ENCODE assay signal across 9 cellular contexts in genomic region chr16:67391424-67392300, GRCh38. TPM values are rescaled to one million over a fixed set of nuclear protein-coding genes. Genes with fewer than 3 reads are reported as not detected.
DNase-seq lines count a peak whose midpoint lies in the region; ATAC-seq, FAIRE-seq and TF ChIP-seq lines count a peak whose summit lies in the region.
"Had no signal": no experiment of that assay in that cellular context is flagged by ENCODE, and none has a peak within 500 bp of the region (broad histone marks: within the 10 kb centered on the region; RNA-seq: fewer than 3 reads in every experiment).

No MANE protein-coding gene starts in this region.

- intact Hi-C loops in head of caudate nucleus (cut with DNase I) = no loop called here
- intact Hi-C loops in pancreas (cut with DNase I) = no loop called here

- no peaks in the 10 kb centered on the region for H3K9me3 Mint-ChIP-seq in endodermal cell

- H3K36me3 ChIP-seq in pancreas (no peaks in the 10 kb centered on the region), endodermal cell (ENCODE audit: control insufficient read depth, insufficient read depth, low read length) (no peaks in the 10 kb centered on the region)

- ATAC-seq in pancreas (no peak), GM21526 (IDR thresholded peaks at IDR 0.05; ENCODE audit: low FRiP score, unreplicated experiment) (no peak), GM21529 (IDR thresholded peaks at IDR 0.05; ENCODE audit: unreplicated experiment) (no peak)

- WGBS in pancreas, 2 donors = 77 to 79% methylated on average over 14 to 15 of the region's 15 CpGs
- 85 to 91% methylated on average over 11 to 15 of the region's 15 CpGs for WGBS in endodermal cell (ENCODE audit: insufficient coverage in 1 of 2, insufficient read length in 1 of 2), 2 experiments

- no peak overlapping the region for H3K4me3 Mint-ChIP-seq in endodermal cell

- no peak for TF ChIP-seq CTCF in GM10248 (IDR thresholded peaks at IDR 0.05; ENCODE audit: control extremely low read depth, extremely low read depth, low read depth, missing control alignments)
- TF ChIP-seq CTCF in pancreas (IDR thresholded peaks at IDR 0.05) = no peak
- no peak for TF ChIP-seq CTCF in endodermal cell (conservative IDR thresholded peaks at IDR 0.05)

- CTCF ChIA-PET in GM10248 (lab: Yijun Ruan, JAX) = interaction anchor here (1.6 to 1.9 kb wide), 2 partner anchors 9 to 131 kb away, joined by 3 to 8 read pairs; no protein-coding TSS in a partner anchor

- H3K9ac ChIP-seq in endodermal cell (ENCODE audit: extremely low read depth, low read length, poor library complexity, severe bottlenecking) = no peak overlapping the region

- POLR2A ChIA-PET in GM10248 (lab: Yijun Ruan, JAX) = no interaction called here

- no peaks in the 10 kb centered on the region for H3K36me3 Mint-ChIP-seq in endodermal cell (ENCODE audit: low read depth)

- no peaks in the 10 kb centered on the region for H3K9me3 ChIP-seq in pancreas
- H3K9me3 ChIP-seq in endodermal cell (ENCODE audit: control insufficient read depth, low read length) = no peaks in the 10 kb centered on the region

- no peak overlapping the region for H3K27ac Mint-ChIP-seq in endodermal cell

- peaks cover 68% of the 10 kb centered on the region for H3K27me3 Mint-ChIP-seq in endodermal cell (ENCODE audit: insufficient read depth)

- FAIRE-seq in pancreas (lab: Jason Lieb, UNC) = no peak

- no peaks in the 10 kb centered on the region for H3K27me3 ChIP-seq in pancreas
- peaks cover 44% of the 10 kb centered on the region for H3K27me3 ChIP-seq in endodermal cell (ENCODE audit: control insufficient read depth, insufficient read depth, low read length, poor library complexity, severe bottlenecking)

- peaks cover 3% of the 10 kb centered on the region for H3K4me1 Mint-ChIP-seq in endodermal cell

- no peak overlapping the region for H3K27ac ChIP-seq in pancreas
- no peak overlapping the region for H3K27ac ChIP-seq in endodermal cell (ENCODE audit: low read depth, low read length)

- peaks cover 15 to 29% (median 16%) of the 10 kb centered on the region in 3 donors for H3K4me1 ChIP-seq in pancreas
- H3K4me1 ChIP-seq in endodermal cell (ENCODE audit: control insufficient read depth, insufficient read depth, low read length) = peaks cover 8% of the 10 kb centered on the region

- DNase-seq in GM10248 (ENCODE audit: extremely low spot score) (peak; percentile 17), NCI-H226 (peak; percentile 41), head of caudate nucleus (peak; percentile 86 to 98 (median 95)), pancreas (peak in 4 of 6 donors; percentile 24 to 79 (median 66)), endodermal cell (no peak)
- DNase-seq: NCI-H82 had no signal

- H3K4me3 ChIP-seq in pancreas (no peak overlapping the region), endodermal cell (ENCODE audit: low read length) (no peak overlapping the region)

RNA-seq across cellular contexts. Expression of gene TPPP3, which starts 1.6 kb away (rescaled TPM):
- total RNA-seq in pancreas = 10 to 100 TPM in 2 of 6 donors, 1 to 10 TPM in 4; 4.5 to 30.3 (median 7.1) TPM
- 10 to 100 TPM; 30.1 to 76.2 TPM for polyA plus RNA-seq in pancreas
- total RNA-seq in endodermal cell = under 1 TPM; 0.64 to 0.73 TPM
- 29.7 TPM for polyA plus RNA-seq in endodermal cell (2013, experiment 1 of 2)
- polyA plus RNA-seq in endodermal cell (2013, experiment 2 of 2) = 19.5 TPM

RNA-seq across cellular contexts. Expression of gene ZDHHC1, which starts 24.6 kb away (rescaled TPM):
- total RNA-seq in pancreas (10 to 100 TPM in 2 of 6 donors, 1 to 10 TPM in 4; 8.1 to 11.3 (median 9.7) TPM), endodermal cell (10 to 100 TPM in 1 of 2 donors, 1 to 10 TPM in 1; 8.4 to 10.6 TPM)
- 10 to 100 TPM; 11.2 to 15.2 TPM for polyA plus RNA-seq in pancreas
- polyA plus RNA-seq in endodermal cell (2013, experiment 1 of 2) = 7.8 TPM
- polyA plus RNA-seq in endodermal cell (2013, experiment 2 of 2) = 6.0 TPM

RNA-seq across cellular contexts. Expression of gene HSD11B2, which starts 39.3 kb away (rescaled TPM):
- total RNA-seq in pancreas (1 to 10 TPM; 1.4 to 6.8 (median 5.0) TPM), endodermal cell (10 to 100 TPM; 10.4 to 14.7 TPM)
- polyA plus RNA-seq in pancreas = 10 to 100 TPM in 1 of 2 donors, 1 to 10 TPM in 1; 7.7 to 11.3 TPM
- polyA plus RNA-seq in endodermal cell (2013, experiment 1 of 2) = 11.9 TPM
- 8.4 TPM for polyA plus RNA-seq in endodermal cell (2013, experiment 2 of 2)
- total RNA-seq: fibroblast of lung had no signal
